In genomic region chr18:21262979-21263378, GRCh38 we compare ENCODE assay signal across 21 cellular contexts. TPM values are rescaled to one million over a fixed set of nuclear protein-coding genes. Genes with fewer than 3 reads are reported as not detected.
DNase-seq lines count a peak whose midpoint lies in the region; ATAC-seq and TF ChIP-seq lines count a peak whose summit lies in the region.
"Had no signal": no experiment of that assay in that cellular context is flagged by ENCODE, and none has a peak within 500 bp of the region (broad histone marks: within the 10 kb centered on the region; RNA-seq: fewer than 3 reads in every experiment).

No MANE protein-coding gene starts in this region.

- DNase-seq in RPMI8226 (peak; percentile 22), globus pallidus (ENCODE audit: low spot score) (peak; percentile 90), neuronal stem cell (ENCODE audit: low spot score) (peak; percentile 74), BE2C (no peak)
- DNase-seq in activated T-cell treated with anti-CD3 and anti-CD28 coated beads, Interleukin-2, amount 50 U/mL, for 24 hours, result no peak
- DNase-seq: activated CD4-positive, CD25-positive, alpha-beta regulatory T cell; activated effector memory CD4-positive, alpha-beta T cell treated with Interleukin-2 at 50 U/mL for 16 hours; Calu3; GF-D8; GOT3; mesenchymal stem cell; MV-4-11; NCI-H2107; NK-92 treated with Interleukin-12 subunit alpha and Interleukin-12 subunit beta, amount 100 ng/mL, for 24 hours; stimulated activated CD4-positive, alpha-beta T cell treated with anti-CD3 and anti-CD28 coated beads, Interleukin-4, amount 100 ng/mL, for 4 hours; testis had no signal

- POLR2A ChIA-PET in HEK293 (lab: Yijun Ruan, JAX), result no interaction called here

- no peak overlapping the region for H2BK5ac ChIP-seq in neuronal stem cell (ENCODE audit: low read length)

- peaks cover 17% of the 10 kb centered on the region for H3K27me3 Mint-ChIP-seq in activated T-cell treated with anti-CD3 and anti-CD28 coated beads, Interleukin-2, amount 50 U/mL, for 24 hours

- H3K9ac ChIP-seq in neuronal stem cell (ENCODE audit: low read depth, low read length, poor library complexity), result no peak overlapping the region

- H4K91ac ChIP-seq in neuronal stem cell (ENCODE audit: low read depth, low read length, poor library complexity), result no peak overlapping the region

- H3K27ac ChIP-seq in HEK293 (ENCODE audit: extremely low read depth, low read depth, low read length) (no peak overlapping the region), neuronal stem cell (replicated peaks; ENCODE audit: low read length) (peak overlapping the region; percentile 37)
- H3K27ac ChIP-seq: epithelial cell of prostate had no signal

- no CpG with 5 or more reads among the region's 2 CpGs for WGBS in neuronal stem cell (ENCODE audit: extremely low coverage in 2 of 2, insufficient read length in 2 of 2, insufficient replicate concordance in 1 of 2), 2 donors

- ATAC-seq in GM21529 (IDR thresholded peaks at IDR 0.05; ENCODE audit: unreplicated experiment), result no peak
- no peak for ATAC-seq in GM21360 (IDR thresholded peaks at IDR 0.05; ENCODE audit: unreplicated experiment)

- H3K27me3 ChIP-seq in neuronal stem cell (ENCODE audit: control insufficient read depth in 3 of 3, insufficient read depth in 3 of 3, low read depth in 1 of 3, low read length in 3 of 3), result no peaks in the 10 kb centered on the region
- no peaks in the 10 kb centered on the region for H3K27me3 ChIP-seq in BE2C
- H3K27me3 ChIP-seq: testis had no signal

- no peaks in the 10 kb centered on the region for H3K9me3 ChIP-seq in HEK293 (ENCODE audit: control insufficient read depth, insufficient read depth, low read depth, low read length)
- no peaks in the 10 kb centered on the region for H3K9me3 ChIP-seq in neuronal stem cell (replicated peaks in 1 of 2; ENCODE audit: control insufficient read depth in 2 of 2, insufficient read depth in 1 of 2, low read depth in 1 of 2, low read length in 2 of 2)
- H3K9me3 ChIP-seq in BE2C, result no peaks in the 10 kb centered on the region
- H3K9me3 ChIP-seq: testis had no signal

- H3K4me2 ChIP-seq in neuronal stem cell (ENCODE audit: insufficient read depth, low read length, poor library complexity, severe bottlenecking), result peak overlapping the region; percentile 42

- H3K4me3 Mint-ChIP-seq in activated T-cell treated with anti-CD3 and anti-CD28 coated beads, Interleukin-2, amount 50 U/mL, for 24 hours, result no peak overlapping the region
- H3K4me3 Mint-ChIP-seq: IgD-negative memory B cell had no signal

- no peak overlapping the region for H2BK15ac ChIP-seq in neuronal stem cell (ENCODE audit: low read length)

- H3K36me3 ChIP-seq in HEK293 (ENCODE audit: control insufficient read depth in 2 of 2, insufficient read depth in 1 of 2, low read length in 2 of 2) (no peaks in the 10 kb centered on the region), neuronal stem cell (replicated peaks in 1 of 2; ENCODE audit: control insufficient read depth in 2 of 2, insufficient read depth in 2 of 2, low read length in 2 of 2) (peaks cover 0 to 3% of the 10 kb centered on the region in 2 donors), BE2C (no peaks in the 10 kb centered on the region)

- no peak overlapping the region for H3K23ac ChIP-seq in neuronal stem cell (ENCODE audit: low read depth, low read length, poor library complexity)

- TF ChIP-seq CTCF in HEK293 (tag by site-specific recombination; IDR thresholded peaks at IDR 0.05), result no peak
- no peak for TF ChIP-seq CTCF in BE2C (IDR thresholded peaks at IDR 0.05; ENCODE audit: low read depth, low read length)

- CTCF ChIA-PET in HEK293 (lab: Yijun Ruan, JAX), result no interaction called here

- no peak overlapping the region for H3K18ac ChIP-seq in neuronal stem cell (ENCODE audit: low read length)

- H3K36me3 Mint-ChIP-seq in activated T-cell treated with anti-CD3 and anti-CD28 coated beads, Interleukin-2, amount 50 U/mL, for 24 hours (ENCODE audit: low read depth), result no peaks in the 10 kb centered on the region
- H3K36me3 Mint-ChIP-seq: IgD-negative memory B cell had no signal

- no peak overlapping the region for H3K14ac ChIP-seq in neuronal stem cell (ENCODE audit: low read length)

- H3K9me3 Mint-ChIP-seq in activated T-cell treated with anti-CD3 and anti-CD28 coated beads, Interleukin-2, amount 50 U/mL, for 24 hours, result no peaks in the 10 kb centered on the region

- no peak overlapping the region for H3K27ac Mint-ChIP-seq in activated T-cell treated with anti-CD3 and anti-CD28 coated beads, Interleukin-2, amount 50 U/mL, for 24 hours
- H3K27ac Mint-ChIP-seq: IgD-negative memory B cell had no signal

- H2AK5ac ChIP-seq in neuronal stem cell (ENCODE audit: low read depth, low read length), result no peak overlapping the region

- H3K4me3 ChIP-seq in HEK293 (ENCODE audit: low read depth, low read length) (no peak overlapping the region), neuronal stem cell (ENCODE audit: low read length in 2 of 2) (no peak overlapping the region), BE2C (ENCODE audit: low read depth, low read length) (no peak overlapping the region)
- H3K4me3 ChIP-seq: testis had no signal

- H3K4me1 ChIP-seq in HEK293 (ENCODE audit: control insufficient read depth, insufficient read depth, low read length) (peaks cover 40% of the 10 kb centered on the region), neuronal stem cell (ENCODE audit: control insufficient read depth in 2 of 2, insufficient read depth in 1 of 2, low read depth in 1 of 2, low read length in 2 of 2) (peaks cover 14 to 80% of the 10 kb centered on the region in 2 donors), BE2C (no peaks in the 10 kb centered on the region)

- H3K79me1 ChIP-seq in neuronal stem cell (ENCODE audit: low read depth, low read length), result no peaks in the 10 kb centered on the region

- H3K4me1 Mint-ChIP-seq in activated T-cell treated with anti-CD3 and anti-CD28 coated beads, Interleukin-2, amount 50 U/mL, for 24 hours (ENCODE audit: low read depth), result no peaks in the 10 kb centered on the region
- H3K4me1 Mint-ChIP-seq: IgD-negative memory B cell had no signal

- H2AFZ ChIP-seq in neuronal stem cell (ENCODE audit: low read length), result no peak overlapping the region

- H3K4ac ChIP-seq in neuronal stem cell (ENCODE audit: low read length), result no peak overlapping the region

- no peak overlapping the region for H2BK120ac ChIP-seq in neuronal stem cell (ENCODE audit: low read depth, low read length)

- H4K8ac ChIP-seq in neuronal stem cell (ENCODE audit: low read depth, low read length), result no peak overlapping the region

- no peak overlapping the region for H2BK12ac ChIP-seq in neuronal stem cell (ENCODE audit: low read length)

TF ChIP-seq in HEK293, 187 proteins besides CTCF, POLR2A, EP300 and RAD21:
- TF ChIP-seq PRDM10 (tag by site-specific recombination; IDR thresholded peaks at IDR 0.05), result peak; percentile 92
- no peak for TF ChIP-seq ZBTB44 (tag by site-specific recombination; IDR thresholded peaks at IDR 0.05)

RNA-seq across cellular contexts. Expression of gene GREB1L, which starts 20.9 kb away (rescaled TPM):
- polyA plus RNA-seq in neuronal stem cell (2013, experiment 1 of 2), result 59.3 TPM
- 59.9 TPM for polyA plus RNA-seq in neuronal stem cell (2013, experiment 2 of 2)
- 0.83 TPM for polyA plus RNA-seq in BE2C (2012; ENCODE audit: insufficient read depth, insufficient read length, low read depth)

Comparison
In these comparisons a context has a peak if more than half of its experiments do, and no peak if none do; other contexts are left out.
1. DNase-seq: peak in RPMI8226 (single experiment), globus pallidus (single experiment) and neuronal stem cell (single experiment); none in BE2C (single experiment) and activated T-cell treated with anti-CD3 and anti-CD28 coated beads, Interleukin-2, amount 50 U/mL, for 24 hours (single experiment).